Comparison of ENCODE assay signal across 8 cellular contexts in genomic region chr13:94596575-94596971, GRCh38. TPM values are rescaled to one million over a fixed set of nuclear protein-coding genes. Genes with fewer than 3 reads are reported as not detected.
DNase-seq lines count a peak whose midpoint lies in the region; ATAC-seq, FAIRE-seq and TF ChIP-seq lines count a peak whose summit lies in the region.

No MANE protein-coding gene starts in this region.

- H3K4me3 Mint-ChIP-seq in activated T-cell treated with anti-CD3 and anti-CD28 coated beads, Interleukin-2, amount 50 U/mL, for 24 hours: peak overlapping the region; percentile 85
- peak overlapping the region; percentile 90 for H3K4me3 Mint-ChIP-seq in mesothelial cell of epicardium

- no peaks in the 10 kb centered on the region for H3K9me3 ChIP-seq in upper lobe of right lung

- H3K4me3 ChIP-seq in bronchial epithelial cell (ENCODE audit: low read depth, low read length) (peak overlapping the region; percentile 90), upper lobe of right lung (peak overlapping the region; percentile 99)

- H3K27me3 ChIP-seq in bronchial epithelial cell (ENCODE audit: control insufficient read depth, insufficient read depth, low read length): no peaks in the 10 kb centered on the region
- no peaks in the 10 kb centered on the region for H3K27me3 ChIP-seq in upper lobe of right lung

- intact Hi-C loops in upper lobe of right lung (cut with DNase I): no loop called here

- peaks cover 19% of the 10 kb centered on the region for H3K4me1 ChIP-seq in upper lobe of right lung

- FAIRE-seq in bronchial epithelial cell (lab: Jason Lieb, UNC): no peak

- no peaks in the 10 kb centered on the region for H3K27me3 Mint-ChIP-seq in activated T-cell treated with anti-CD3 and anti-CD28 coated beads, Interleukin-2, amount 50 U/mL, for 24 hours
- H3K27me3 Mint-ChIP-seq in mesothelial cell of epicardium (ENCODE audit: low read depth): no peaks in the 10 kb centered on the region

- H3K4me1 Mint-ChIP-seq in activated T-cell treated with anti-CD3 and anti-CD28 coated beads, Interleukin-2, amount 50 U/mL, for 24 hours (ENCODE audit: low read depth): peaks cover 38% of the 10 kb centered on the region
- H3K4me1 Mint-ChIP-seq in mesothelial cell of epicardium: peaks cover 21% of the 10 kb centered on the region

- ATAC-seq in upper lobe of right lung: no peak
- ATAC-seq in GM21367 (IDR thresholded peaks at IDR 0.05; ENCODE audit: unreplicated experiment): no peak

- peaks cover 5% of the 10 kb centered on the region for H3K9me3 Mint-ChIP-seq in activated T-cell treated with anti-CD3 and anti-CD28 coated beads, Interleukin-2, amount 50 U/mL, for 24 hours
- H3K9me3 Mint-ChIP-seq in mesothelial cell of epicardium: peaks cover 5% of the 10 kb centered on the region

- H3K36me3 ChIP-seq in bronchial epithelial cell (ENCODE audit: control insufficient read depth, insufficient read depth, low read length) (peaks cover 2% of the 10 kb centered on the region), upper lobe of right lung (peaks cover 17% of the 10 kb centered on the region)

- H3K27ac Mint-ChIP-seq in activated T-cell treated with anti-CD3 and anti-CD28 coated beads, Interleukin-2, amount 50 U/mL, for 24 hours: peak overlapping the region; percentile 97
- H3K27ac Mint-ChIP-seq in mesothelial cell of epicardium: no peak overlapping the region

- H3K36me3 Mint-ChIP-seq in activated T-cell treated with anti-CD3 and anti-CD28 coated beads, Interleukin-2, amount 50 U/mL, for 24 hours (ENCODE audit: low read depth): peaks cover 45% of the 10 kb centered on the region
- peaks cover 5% of the 10 kb centered on the region for H3K36me3 Mint-ChIP-seq in mesothelial cell of epicardium

- TF ChIP-seq CTCF in bronchial epithelial cell (IDR thresholded peaks at IDR 0.05; ENCODE audit: insufficient read depth, low read length, severe bottlenecking) (no peak), mesothelial cell of epicardium (IDR thresholded peaks at IDR 0.05; ENCODE audit: unreplicated experiment) (no peak), upper lobe of right lung (IDR thresholded peaks at IDR 0.05) (no peak)

- peak overlapping the region; percentile 88 for H3K27ac ChIP-seq in upper lobe of right lung

- DNase-seq in activated T-cell treated with anti-CD3 and anti-CD28 coated beads, Interleukin-2, amount 50 U/mL, for 24 hours: no peak
- DNase-seq in activated T-cell treated with anti-CD3 and anti-CD28 coated beads, Interleukin-2, amount 50 U/mL, for 48 hours: no peak
- no peak for DNase-seq in bronchial epithelial cell (ENCODE audit: low read depth)
- DNase-seq in mesothelial cell of epicardium (ENCODE audit: low spot score in 2 of 2, unreplicated experiment in 2 of 2): no peak
- DNase-seq in upper lobe of right lung: no peak
- no peak for DNase-seq in AG20443 (ENCODE audit: low spot score)
- no peak for DNase-seq in NCI-H345 (lab: John Stamatoyannopoulos, UW)

RNA-seq across cellular contexts. Expression of gene TGDS, which starts 0.6 kb away (rescaled TPM):
- total RNA-seq in bronchial epithelial cell (9.5 and 15.5 TPM in 2 replicates), mesothelial cell of epicardium (9.1 to 9.8 TPM (median 9.2 TPM) in 3 replicates), upper lobe of right lung (9.4 TPM)

RNA-seq across cellular contexts. Expression of gene GPR180, which starts 5.1 kb away (rescaled TPM):
- total RNA-seq in bronchial epithelial cell (8.8 and 12.4 TPM in 2 replicates), mesothelial cell of epicardium (6.5 to 6.8 TPM (median 6.5 TPM) in 3 replicates), upper lobe of right lung (6.0 TPM)
